18 cellular contexts compared by ENCODE assay signal in genomic region chr20:40758790-40759189, GRCh38.
DNase-seq lines count a peak whose midpoint lies in the region; ATAC-seq, FAIRE-seq and TF ChIP-seq lines count a peak whose summit lies in the region.
"Had no signal": no experiment of that assay in that cellular context is flagged by ENCODE, and none has a peak within 500 bp of the region (broad histone marks: within the 10 kb centered on the region; RNA-seq: fewer than 3 reads in every experiment).

No MANE protein-coding gene starts in this region.

- ATAC-seq in WTC11 (peak; percentile 62), HG02798 (IDR thresholded peaks at IDR 0.05; ENCODE audit: poor library complexity, unreplicated experiment) (no peak)

- H3K27ac ChIP-seq in HEK293 (ENCODE audit: extremely low read depth, low read depth, low read length) (no peak overlapping the region), endothelial cell of umbilical vein (ENCODE audit: insufficient read depth, low read depth, low read length) (no peak overlapping the region), WERI-Rb-1 (no peak overlapping the region)

- no peak overlapping the region for H3K4me2 ChIP-seq in endothelial cell of umbilical vein (ENCODE audit: insufficient read depth, low read length)

- dilution Hi-C loops in endothelial cell of umbilical vein (cut with MboI; ENCODE audit: extremely low pct_ligation_motif_present, low sequenced_read_pairs): no loop called here

- H4K20me1 ChIP-seq in endothelial cell of umbilical vein (replicated peaks; ENCODE audit: control insufficient read depth, extremely low read depth, insufficient read depth, low read length): no peaks in the 10 kb centered on the region

- H3K79me2 ChIP-seq in endothelial cell of umbilical vein (ENCODE audit: control insufficient read depth, insufficient read depth, low read length): no peaks in the 10 kb centered on the region

- peaks cover 3% of the 10 kb centered on the region; the same call in 1 of the 2 replicates for H3K27me3 Mint-ChIP-seq in WTC11 (ENCODE audit: low read depth)
- H3K27me3 Mint-ChIP-seq: CD4-positive, alpha-beta memory T cell had no signal

- H3K4me3 Mint-ChIP-seq in WTC11: no peak overlapping the region

- BruUV-seq in endothelial cell of umbilical vein (replicated peaks; lab: Mats Ljungman, UMichigan): no TSS peak

- POLR2A ChIA-PET in HEK293 (lab: Yijun Ruan, JAX) (no interaction called here), WTC11 (lab: Charles Lee) (no interaction called here), endothelial cell of umbilical vein (lab: Charles Lee) (no interaction called here)

- H3K4me1 Mint-ChIP-seq in WTC11: peaks cover 34% of the 10 kb centered on the region

- H3K4me1 ChIP-seq in HEK293 (ENCODE audit: control insufficient read depth, insufficient read depth, low read length): no peaks in the 10 kb centered on the region
- peaks cover 22% of the 10 kb centered on the region for H3K4me1 ChIP-seq in endothelial cell of umbilical vein (ENCODE audit: control insufficient read depth, extremely low read depth, insufficient read depth, low read length)

- H3K9me3 Mint-ChIP-seq in WTC11: 0 out of 2 replicates have a peak, but pooled peaks cover 4% of the 10 kb centered on the region
- H3K9me3 Mint-ChIP-seq: CD4-positive, alpha-beta memory T cell had no signal

- H3K36me3 ChIP-seq in HEK293 (ENCODE audit: control insufficient read depth in 2 of 2, insufficient read depth in 1 of 2, low read length in 2 of 2) (no peaks in the 10 kb centered on the region), endothelial cell of umbilical vein (ENCODE audit: control insufficient read depth in 2 of 2, extremely low read depth in 1 of 2, insufficient read depth in 2 of 2, low read length in 2 of 2) (no peaks in the 10 kb centered on the region), WERI-Rb-1 (no peaks in the 10 kb centered on the region)

- H3K27me3 ChIP-seq in endothelial cell of umbilical vein (ENCODE audit: control insufficient read depth in 2 of 2, insufficient read depth in 2 of 2, low read length in 2 of 2) (peaks cover 0 to 2% of the 10 kb centered on the region in 2 experiments), WERI-Rb-1 (ENCODE audit: insufficient read depth, low read depth, severe bottlenecking) (peaks cover 52% of the 10 kb centered on the region)

- intact Hi-C loops in endothelial cell of umbilical vein (cut with micrococcal nuclease): loop anchor here (10.0 kb wide), 1 partner anchor 316 kb away; no protein-coding TSS in a partner anchor
- intact Hi-C loops in posterior cingulate gyrus (cut with DNase I): no loop called here

- CTCF ChIA-PET in HEK293 (lab: Yijun Ruan, JAX) (interaction anchor here (1.3 to 1.9 kb wide), 2 partner anchors 18 kb away, joined by 3 to 8 read pairs; no protein-coding TSS in a partner anchor), WTC11 (lab: Charles Lee) (interaction anchor here (1.5 to 2.8 kb wide), 2 partner anchors 17 to 204 kb away, joined by 3 to 8 read pairs; no protein-coding TSS in a partner anchor), endothelial cell of umbilical vein (lab: Charles Lee) (interaction anchor here (5.5 kb wide), 1 partner anchor 18 kb away, joined by 25 read pairs; no protein-coding TSS in a partner anchor)

- H3K9me3 ChIP-seq in HEK293 (ENCODE audit: control insufficient read depth, insufficient read depth, low read depth, low read length): no peaks in the 10 kb centered on the region
- H3K9me3 ChIP-seq in endothelial cell of umbilical vein (replicated peaks; ENCODE audit: control insufficient read depth, insufficient read depth, low read length): no peaks in the 10 kb centered on the region
- no peaks in the 10 kb centered on the region for H3K9me3 ChIP-seq in WERI-Rb-1 (ENCODE audit: severe bottlenecking)

- FAIRE-seq in endothelial cell of umbilical vein (lab: Jason Lieb, UNC): no peak
- FAIRE-seq: GM12891, GM18507, H54 had no signal

- no peak for TF ChIP-seq CTCF in HEK293 (tag by site-specific recombination; IDR thresholded peaks at IDR 0.05)
- TF ChIP-seq CTCF in WTC11 (IDR thresholded peaks at IDR 0.05): no peak
- TF ChIP-seq CTCF in endothelial cell of umbilical vein (IDR thresholded peaks at IDR 0.05; ENCODE audit: extremely low read depth in 1 of 2, insufficient read depth in 1 of 2, low read depth in 1 of 2, low read length in 2 of 2): no peak
- no peak for TF ChIP-seq CTCF in WERI-Rb-1 (IDR thresholded peaks at IDR 0.05; ENCODE audit: low read depth, low read length)

- H3K9ac ChIP-seq in endothelial cell of umbilical vein (replicated peaks; ENCODE audit: extremely low read depth, insufficient read depth, low read length): no peak overlapping the region

- no peaks in the 10 kb centered on the region for H3K36me3 Mint-ChIP-seq in WTC11
- H3K36me3 Mint-ChIP-seq: CD4-positive, alpha-beta memory T cell had no signal

- H3K4me3 ChIP-seq in HEK293 (ENCODE audit: low read depth, low read length) (no peak overlapping the region), endothelial cell of umbilical vein (replicated peaks in 1 of 3; ENCODE audit: insufficient read depth in 1 of 3, low read depth in 1 of 3, low read length in 3 of 3) (no peak overlapping the region), WERI-Rb-1 (ENCODE audit: low read depth, low read length) (no peak overlapping the region)

- H2AFZ ChIP-seq in endothelial cell of umbilical vein (ENCODE audit: low read depth, low read length): no peak overlapping the region

- no peaks in the 10 kb centered on the region for H3K9me1 ChIP-seq in endothelial cell of umbilical vein (replicated peaks; ENCODE audit: control insufficient read depth, extremely low read depth, insufficient read depth, low read length)

- H3K27ac Mint-ChIP-seq in WTC11: no peak overlapping the region

- DNase-seq in WTC11 (ENCODE audit: low spot score) (no peak), endothelial cell of umbilical vein (ENCODE audit: low read depth, low spot score) (peak; percentile 22), posterior cingulate gyrus (no peak), WERI-Rb-1 (no peak)
- DNase-seq: C1 segment of cervical spinal cord; Calu3; CD4-positive, alpha-beta memory T cell; COR-L47; DMS53; DMS79 treated with DMSO at 0.1 percent for 48 hours; GF-D8; GOT3; HCEC 1CT had no signal

- TF ChIP-seq POLR2A in endothelial cell of umbilical vein (IDR thresholded peaks at IDR 0.05; ENCODE audit: low read depth, low read length): no peak

TF ChIP-seq in HEK293, 187 proteins besides CTCF, POLR2A, EP300 and RAD21:
- TF ChIP-seq ZNF26 (tag by site-specific recombination; IDR thresholded peaks at IDR 0.05) (no peak), GLIS1 (tag by site-specific recombination; IDR thresholded peaks at IDR 0.05) (peak; percentile 30; the same call in 1 of the 2 replicates)

TF ChIP-seq in WTC11, 78 proteins besides CTCF, POLR2A, EP300 and RAD21:
- TF ChIP-seq E2F1 (CRISPR knock-in tag; IDR thresholded peaks at IDR 0.05) (no peak), CBFB (CRISPR knock-in tag; IDR thresholded peaks at IDR 0.05; ENCODE audit: low read depth) (no peak), ATF3 (CRISPR knock-in tag; conservative IDR thresholded peaks at IDR 0.05) (no peak), MAX (CRISPR knock-in tag; IDR thresholded peaks at IDR 0.05) (no peak), NR2C2 (CRISPR knock-in tag; IDR thresholded peaks at IDR 0.05) (no peak), ZNF416 (CRISPR knock-in tag; IDR thresholded peaks at IDR 0.05) (no peak), ZNF671 (CRISPR knock-in tag; IDR thresholded peaks at IDR 0.05) (no peak)

TF ChIP-seq in endothelial cell of umbilical vein, 7 proteins besides CTCF, POLR2A, EP300 and RAD21:
- TF ChIP-seq MYC (IDR thresholded peaks at IDR 0.05; ENCODE audit: low read depth, low read length) (no peak), GATA2 (IDR thresholded peaks at IDR 0.05; ENCODE audit: insufficient read depth, insufficient read length, low read depth, low read length) (no peak), JUN (IDR thresholded peaks at IDR 0.05; ENCODE audit: borderline replicate concordance, insufficient read depth, insufficient read length, low read depth) (no peak), MAX (IDR thresholded peaks at IDR 0.05; ENCODE audit: insufficient read depth, insufficient read length) (no peak), FOS (IDR thresholded peaks at IDR 0.05; ENCODE audit: borderline replicate concordance, insufficient read depth, low read length) (no peak), POLR2AphosphoS5 (IDR thresholded peaks at IDR 0.05; ENCODE audit: insufficient read depth, low read depth, low read length) (no peak), EZH2 (IDR thresholded peaks at IDR 0.05; ENCODE audit: borderline replicate concordance, low read depth, low read length, severe bottlenecking) (no peak)
